ENCODE assay signal across 33 cellular contexts in genomic region chr13:97884707-97885468, GRCh38.
"Had no signal": no experiment of that assay in that cellular context is flagged by ENCODE, and none has a peak within 500 bp of the region (broad histone marks: within the 10 kb centered on the region; RNA-seq: fewer than 3 reads in every experiment).

No MANE protein-coding gene starts in this region.

- FAIRE-seq: RCC 7860 had no signal

- H3K4me1 ChIP-seq: adrenal gland had no signal

- H3K27ac ChIP-seq: adrenal gland, brain microvascular endothelial cell, RWPE1, VCaP had no signal

- ATAC-seq: activated naive CD4-positive, alpha-beta T cell treated with anti-CD3 and anti-CD28 coated beads, Interleukin-2, amount 50 U/mL, for 72 hours; activated T-cell treated with anti-CD3 and anti-CD28 coated beads, Interleukin-2, amount 50 U/mL, for 4 hours; PC-3; Right ventricle myocardium inferior had no signal

- H3K36me3 ChIP-seq: adrenal gland, brain microvascular endothelial cell, MG63 had no signal

- H3K9me3 ChIP-seq: adrenal gland, MG63 had no signal

- H3K27me3 ChIP-seq: brain microvascular endothelial cell, MG63 had no signal

- DNase-seq: activated B cell treated with CpG ODN at 0.5 μM for 24 hours; activated CD4-positive, alpha-beta memory T cell treated with anti-CD3 and anti-CD28 coated beads for 36 hours; activated CD4-positive, alpha-beta T cell treated with anti-CD3 and anti-CD28 coated beads for 4 hours; activated CD4-positive, alpha-beta T cell treated with anti-CD3 and anti-CD28 coated beads, Interleukin-2, amount 50 U/mL, for 1 hour; activated CD4-positive, CD25-positive, alpha-beta regulatory T cell treated with anti-CD3 and anti-CD28 coated beads, Interleukin-2, amount 50 U/mL, for 72 hours; activated CD8-positive, alpha-beta memory T cell treated with anti-CD3 and anti-CD28 coated beads, Interleukin-2, amount 50 U/mL, for 4 hours; activated gamma-delta T cell treated with Interleukin-2 at 50 U/mL for 16 hours; activated naive CD4-positive, alpha-beta T cell treated with anti-CD3 and anti-CD28 coated beads for 36 hours; activated T-cell treated with anti-CD3 and anti-CD28 coated beads for 4 hours; activated T-cell treated with anti-CD3 and anti-CD28 coated beads, Interleukin-2, amount 50 U/mL, for 4 hours; adrenal gland; brain microvascular endothelial cell; central memory CD4-positive, alpha-beta T cell; Karpas-422; MG63; NCI-H1048; NCI-H1105 treated with DMSO at 0.1 percent for 48 hours; NCI-H1436 treated with DMSO at 0.1 percent for 48 hours; NCI-H1694 treated with DMSO at 0.1 percent for 48 hours; NCI-H2029; NCI-H345; NCI-H524 treated with DMSO at 0.1 percent for 48 hours; NK-92 treated with Interleukin-12 subunit alpha and Interleukin-12 subunit beta, amount 100 ng/mL, for 24 hours; PC-3; SW 1271; T-helper 1 cell; T-helper 2 cell; T-helper 9 cell had no signal

- H3K4me3 ChIP-seq: adrenal gland, MG63 had no signal
